Comparison of ENCODE assay signal across 1 cellular context in genomic region chr10:2979267-2979660, GRCh38.
TF ChIP-seq lines count a peak whose summit lies in the region.

No MANE protein-coding gene starts in this region.

TF ChIP-seq in GM23338, 12 proteins besides CTCF, POLR2A, EP300 and RAD21 (continued from another document):
- TF ChIP-seq REST (IDR thresholded peaks at IDR 0.05; ENCODE audit: unreplicated experiment) (no peak), EZH2 (IDR thresholded peaks at IDR 0.05; ENCODE audit: low read depth, unreplicated experiment) (no peak), ZNF462 (CRISPR knock-in tag; IDR thresholded peaks at IDR 0.05) (no peak), NANOG (IDR thresholded peaks at IDR 0.05; ENCODE audit: borderline replicate concordance) (no peak), ZNF114 (CRISPR knock-in tag; IDR thresholded peaks at IDR 0.05) (no peak), ETS1 (IDR thresholded peaks at IDR 0.05) (no peak), STAT1 (IDR thresholded peaks at IDR 0.05; ENCODE audit: unreplicated experiment) (no peak), JUNB (IDR thresholded peaks at IDR 0.05; ENCODE audit: unreplicated experiment) (no peak)
